ENCODE assay signal across 11 cellular contexts in genomic region chr11:63940786-63941185, GRCh38. TPM values are rescaled to one million over a fixed set of nuclear protein-coding genes. Genes with fewer than 3 reads are reported as not detected.
DNase-seq lines count a peak whose midpoint lies in the region; ATAC-seq, FAIRE-seq and TF ChIP-seq lines count a peak whose summit lies in the region.
"Had no signal": no experiment of that assay in that cellular context is flagged by ENCODE, and none has a peak within 500 bp of the region (broad histone marks: within the 10 kb centered on the region; RNA-seq: fewer than 3 reads in every experiment).

No MANE protein-coding gene starts in this region.

- CTCF ChIA-PET in K562 (lab: Yijun Ruan, JAX; ENCODE audit: low intra/inter-chr PET ratio): interaction anchor here (0.6 to 1.5 kb wide), 2 partner anchors 23 to 102 kb away, joined by 4 to 6 read pairs; partner anchors contain the start of gene MARK2

- peaks cover 67% of the 10 kb centered on the region for H3K79me2 ChIP-seq in K562 (ENCODE audit: control insufficient read depth, insufficient read depth, low read length)

- TSS peak; percentile 57 for BruUV-seq in K562 (replicated peaks; lab: Mats Ljungman, UMichigan)

- TF ChIP-seq EP300 in K562 (IDR thresholded peaks at IDR 0.05; ENCODE audit: low read length): no peak

- H3K27ac ChIP-seq in K562 (ENCODE audit: extremely low read depth, low read depth, low read length) (peak overlapping the region; percentile 31; the same call in 2 of the 3 replicates), psoas muscle (peak overlapping the region; percentile 82)
- H3K27ac ChIP-seq: foreskin keratinocyte had no signal

- H3K4me2 ChIP-seq in K562 (ENCODE audit: insufficient read depth, low read length): no peak overlapping the region

- no peak for ATAC-seq in activated T-cell treated with anti-CD3 and anti-CD28 coated beads, Interleukin-2, amount 50 U/mL, for 72 hours (replicated peaks in 1 of 2)
- no peak for ATAC-seq in K562
- ATAC-seq in psoas muscle: no peak
- no peak for ATAC-seq in GM18505 (IDR thresholded peaks at IDR 0.05; ENCODE audit: unreplicated experiment)
- ATAC-seq: foreskin keratinocyte had no signal

- H3K27me3 Mint-ChIP-seq in activated T-cell treated with anti-CD3 and anti-CD28 coated beads, Interleukin-2, amount 50 U/mL, for 72 hours (ENCODE audit: low read depth): no peaks in the 10 kb centered on the region

- intact Hi-C loops in K562 (cut with micrococcal nuclease): no loop called here
- intact Hi-C loops in psoas muscle (cut with DNase I): no loop called here

- no peaks in the 10 kb centered on the region for H3K9me3 Mint-ChIP-seq in activated T-cell treated with anti-CD3 and anti-CD28 coated beads, Interleukin-2, amount 50 U/mL, for 72 hours

- no peaks in the 10 kb centered on the region for H3K9me3 ChIP-seq in K562 (replicated peaks; ENCODE audit: control insufficient read depth, insufficient read depth, low read depth, low read length)
- H3K9me3 ChIP-seq in psoas muscle: no peaks in the 10 kb centered on the region

- H3K4me3 Mint-ChIP-seq in activated T-cell treated with anti-CD3 and anti-CD28 coated beads, Interleukin-2, amount 50 U/mL, for 72 hours: peak overlapping the region; percentile 94 to 98

- peak; percentile 81 for FAIRE-seq in K562 (lab: Jason Lieb, UNC)

- TF ChIP-seq POLR2A in K562 (conservative IDR thresholded peaks at IDR 0.05) (no peak), GM18505 (IDR thresholded peaks at IDR 0.05; ENCODE audit: borderline replicate concordance, extremely low read depth, insufficient read depth, insufficient read length) (no peak)

- no peaks in the 10 kb centered on the region for H3K36me3 Mint-ChIP-seq in activated T-cell treated with anti-CD3 and anti-CD28 coated beads, Interleukin-2, amount 50 U/mL, for 72 hours (ENCODE audit: insufficient read depth in 2 of 2)

- POLR2A ChIA-PET in K562 (lab: Yijun Ruan, JAX): no interaction called here

- peaks cover 13% of the 10 kb centered on the region; the same call in 1 of the 2 replicates for H4K20me1 ChIP-seq in K562 (replicated peaks; ENCODE audit: control insufficient read depth, insufficient read depth, low read length)

- in situ Hi-C loops in K562 (cut with MboI): loop anchor here (10.0 kb wide), 1 partner anchor 106 kb away; the partner anchor contains the start of gene MARK2

- H3K36me3 ChIP-seq in K562 (ENCODE audit: control insufficient read depth, insufficient read depth, low read length): peaks cover 42% of the 10 kb centered on the region
- H3K36me3 ChIP-seq in psoas muscle (ENCODE audit: insufficient read depth in 1 of 2, low read depth in 1 of 2): no peaks in the 10 kb centered on the region

- DNase-seq in activated T-cell treated with anti-CD3 and anti-CD28 coated beads, Interleukin-2, amount 50 U/mL, for 72 hours: no peak
- no peak for DNase-seq in activated T-cell treated with anti-CD3 and anti-CD28 coated beads, Interleukin-2, amount 50 U/mL, for 48 hours
- DNase-seq in NOMO-1 treated with dmso at 0.1 percent for 144 hours (lab: John Stamatoyannopoulos, UW; ENCODE audit: unreplicated experiment) (peak; percentile 72), K562 (ENCODE audit: extremely low read depth in 1 of 4, low spot score in 3 of 4) (no peak), psoas muscle (no peak), NCI-H1436 (lab: John Stamatoyannopoulos, UW) (no peak), NCI-H345 treated with DMSO at 0.1 percent for 48 hours (lab: John Stamatoyannopoulos, UW; ENCODE audit: unreplicated experiment) (no peak)
- DNase-seq: foreskin keratinocyte; mesendoderm; stimulated activated naive CD4-positive, alpha-beta T cell treated with Interleukin-2 at 50 U/mL for 16 hours had no signal

- H3K4me1 ChIP-seq in K562 (replicated peaks in 1 of 2; ENCODE audit: control insufficient read depth in 2 of 2, insufficient read depth in 2 of 2, low read length in 2 of 2) (peaks cover 54 to 59% of the 10 kb centered on the region in 2 experiments), psoas muscle (peaks cover 27% of the 10 kb centered on the region)

- no peak overlapping the region for H3K4me3 ChIP-seq in K562
- no peak overlapping the region for H3K4me3 ChIP-seq in psoas muscle

- 55% methylated on average over 6 of the region's 6 CpGs for WGBS in K562 (ENCODE audit: insufficient coverage, low coverage, missing lambda C conversion rate)
- WGBS in psoas muscle, 3 donors: 51 to 87% (median 68%) methylated on average over 6 of the region's 6 CpGs

- peak overlapping the region; percentile 15 for H3K27ac Mint-ChIP-seq in activated T-cell treated with anti-CD3 and anti-CD28 coated beads, Interleukin-2, amount 50 U/mL, for 72 hours

- TF ChIP-seq CTCF in K562 (IDR thresholded peaks at IDR 0.05 in 2 of 3, conservative IDR thresholded peaks at IDR 0.05 in 1 of 3; ENCODE audit: insufficient read depth in 2 of 3, low read depth in 1 of 3, low read length in 3 of 3) (no peak), psoas muscle (IDR thresholded peaks at IDR 0.05) (no peak)

- peaks cover 43% of the 10 kb centered on the region for H3K4me1 Mint-ChIP-seq in activated T-cell treated with anti-CD3 and anti-CD28 coated beads, Interleukin-2, amount 50 U/mL, for 72 hours (ENCODE audit: low read depth)

- H3K9me1 ChIP-seq in K562 (ENCODE audit: control insufficient read depth, insufficient read depth, low read length): peaks cover 4% of the 10 kb centered on the region

- H3K27me3 ChIP-seq in K562 (ENCODE audit: control insufficient read depth in 2 of 2, insufficient read depth in 2 of 2, low read length in 2 of 2): no peaks in the 10 kb centered on the region
- H3K27me3 ChIP-seq in psoas muscle (ENCODE audit: insufficient read depth in 3 of 3, low read length in 2 of 3): no peaks in the 10 kb centered on the region
- H3K27me3 ChIP-seq: foreskin keratinocyte had no signal

- no peak for TF ChIP-seq RAD21 in K562 (CRISPR knock-in tag; conservative IDR thresholded peaks at IDR 0.05 in 1 of 2, IDR thresholded peaks at IDR 0.05 in 1 of 2)

- peak overlapping the region; percentile 9 to 15; a peak in 1 of 4 replicates for H3K9ac ChIP-seq in K562 (ENCODE audit: insufficient read depth in 1 of 2, low read depth in 2 of 2, low read length in 2 of 2)

- no peak overlapping the region for H2AFZ ChIP-seq in K562 (ENCODE audit: low read depth, low read length)

RNA-seq across cellular contexts. Expression of gene NAA40, which starts 2.0 kb away (rescaled TPM):
- 10 to 100 TPM; 15.1 to 15.2 TPM for total RNA-seq in activated T-cell treated with anti-CD3 and anti-CD28 coated beads, Interleukin-2, amount 50 U/mL, for 72 hours
- total RNA-seq in K562 (2011; cell fraction: chromatin; rRNA removed; ENCODE audit: low replicate concordance): 108 and 212 TPM in 2 replicates
- total RNA-seq in K562 (2011; cell fraction: nucleolus; rRNA removed): 99.7 and 104 TPM in 2 replicates
- 94.1 and 96.0 TPM in 2 replicates for total RNA-seq in K562 (2011; cell fraction: nucleoplasm; rRNA removed)
- total RNA-seq in K562 (2014; rRNA removed) (14.7 and 20.1 TPM in 2 replicates), K562 (2014; rRNA removed; fragmentation: Illumina TruSeq; extraction: Trizol) (21.2 and 23.1 TPM in 2 replicates), K562 (2015; rRNA removed; fragmentation: Illumina TruSeq; extraction: Trizol) (26.6 and 27.4 TPM in 2 replicates), K562 (2021) (33.5 and 35.8 TPM in 2 replicates), psoas muscle (10 to 100 TPM in 1 of 4 donors, 1 to 10 TPM in 3; 5.4 to 13.7 (median 7.8) TPM)
- polyA plus RNA-seq in K562 (2011; rRNA removed) (23.1 and 26.0 TPM in 2 replicates), K562 (2014; fragmentation: Illumina TruSeq; extraction: Trizol) (38.7 and 39.0 TPM in 2 replicates), K562 (2014; fragmentation: Nextera tagmentation; extraction: Ambion mirVana) (10 to 100 TPM in 1 of 2 experiments, 1 to 10 TPM in 1; 6.2 to 11.0 TPM), K562 (2014; rRNA removed) (35.1 and 35.5 TPM in 2 replicates), psoas muscle (10 to 100 TPM in 1 of 3 donors, 1 to 10 TPM in 2; 4.6 to 10.5 (median 7.6) TPM)
- polyA plus RNA-seq in K562 (2011; cell fraction: cytosol; rRNA removed): 19.7 and 21.3 TPM in 2 replicates
- polyA plus RNA-seq in K562 (2011; cell fraction: nucleus; rRNA removed): 54.7 and 72.6 TPM in 2 replicates
- polyA plus RNA-seq in K562 (2012): 21.4 and 22.6 TPM in 2 replicates
- 15.7 and 16.2 TPM in 2 replicates for polyA minus RNA-seq in K562 (2011; rRNA and poly(A)+ RNA removed)
- polyA minus RNA-seq in K562 (2011; cell fraction: cytosol; rRNA and poly(A)+ RNA removed): 7.6 and 10.0 TPM in 2 replicates
- 16.0 and 23.3 TPM in 2 replicates for polyA minus RNA-seq in K562 (2011; cell fraction: nucleus; rRNA and poly(A)+ RNA removed)

RNA-seq across cellular contexts. Expression of gene RCOR2, which starts 23.8 kb away (rescaled TPM):
- under 1 TPM; 0.39 to 0.96 TPM for total RNA-seq in activated T-cell treated with anti-CD3 and anti-CD28 coated beads, Interleukin-2, amount 50 U/mL, for 72 hours
- total RNA-seq in K562 (2011; cell fraction: chromatin; rRNA removed; ENCODE audit: low replicate concordance): 3.6 and 8.3 TPM in 2 replicates
- total RNA-seq in K562 (2011; cell fraction: nucleolus; rRNA removed): 7.8 and 8.3 TPM in 2 replicates
- total RNA-seq in K562 (2011; cell fraction: nucleoplasm; rRNA removed): 2.8 and 3.3 TPM in 2 replicates
- total RNA-seq in K562 (2014; rRNA removed) (3.6 and 3.7 TPM in 2 replicates), K562 (2014; rRNA removed; fragmentation: Illumina TruSeq; extraction: Trizol) (0.83 and 1.4 TPM in 2 replicates), K562 (2015; rRNA removed; fragmentation: Illumina TruSeq; extraction: Trizol) (2.2 and 2.4 TPM in 2 replicates), K562 (2021) (5.3 and 6.5 TPM in 2 replicates), psoas muscle (1 to 10 TPM in 1 of 4 donors, under 1 TPM in 3; 0.25 to 2.1 (median 0.47) TPM)
- polyA plus RNA-seq in K562 (2011; rRNA removed) (2.0 and 4.0 TPM in 2 replicates), K562 (2014; fragmentation: Illumina TruSeq; extraction: Trizol) (2.6 and 3.4 TPM in 2 replicates), K562 (2014; fragmentation: Nextera tagmentation; extraction: Ambion mirVana) (under 1 TPM in 1 of 2 experiments, not detected in 1; 0.04 TPM), K562 (2014; rRNA removed) (2.8 and 4.2 TPM in 2 replicates), psoas muscle (under 1 TPM; 0.07 to 0.91 (median 0.77) TPM)
- polyA plus RNA-seq in K562 (2011; cell fraction: cytosol; rRNA removed): 1.9 and 2.8 TPM in 2 replicates
- polyA plus RNA-seq in K562 (2011; cell fraction: nucleus; rRNA removed): 8.3 and 8.7 TPM in 2 replicates
- polyA plus RNA-seq in K562 (2012): 2.8 and 3.3 TPM in 2 replicates
- polyA minus RNA-seq in K562 (2011; rRNA and poly(A)+ RNA removed): 1.6 and 2.9 TPM in 2 replicates
- polyA minus RNA-seq in K562 (2011; cell fraction: cytosol; rRNA and poly(A)+ RNA removed): 2.0 and 4.6 TPM in 2 replicates
- 1.9 and 2.6 TPM in 2 replicates for polyA minus RNA-seq in K562 (2011; cell fraction: nucleus; rRNA and poly(A)+ RNA removed)

RNA-seq across cellular contexts. Expression of gene COX8A, which starts 33.6 kb away (rescaled TPM):
- total RNA-seq in activated T-cell treated with anti-CD3 and anti-CD28 coated beads, Interleukin-2, amount 50 U/mL, for 72 hours: 100 to 1,000 TPM; 310 to 319 TPM
- 9.7 and 38.4 TPM in 2 replicates for total RNA-seq in K562 (2011; cell fraction: chromatin; rRNA removed; ENCODE audit: low replicate concordance)
- total RNA-seq in K562 (2011; cell fraction: nucleolus; rRNA removed): 114 and 127 TPM in 2 replicates
- 87.0 and 112 TPM in 2 replicates for total RNA-seq in K562 (2011; cell fraction: nucleoplasm; rRNA removed)
- 924 and 1,130 TPM in 2 replicates for total RNA-seq in K562 (2014; rRNA removed)
- 313 and 412 TPM in 2 replicates for total RNA-seq in K562 (2014; rRNA removed; fragmentation: Illumina TruSeq; extraction: Trizol)
- total RNA-seq in K562 (2015; rRNA removed; fragmentation: Illumina TruSeq; extraction: Trizol): 716 and 837 TPM in 2 replicates
- 746 and 750 TPM in 2 replicates for total RNA-seq in K562 (2021)
- 274 and 505 TPM in 2 replicates for polyA plus RNA-seq in K562 (2011; rRNA removed)
- polyA plus RNA-seq in K562 (2011; cell fraction: cytosol; rRNA removed): 1,269 and 2,786 TPM in 2 replicates
- 589 and 595 TPM in 2 replicates for polyA plus RNA-seq in K562 (2011; cell fraction: nucleus; rRNA removed)
- 943 and 1,390 TPM in 2 replicates for polyA plus RNA-seq in K562 (2012)
- 410 and 1,021 TPM in 2 replicates for polyA plus RNA-seq in K562 (2014; fragmentation: Illumina TruSeq; extraction: Trizol)
- polyA plus RNA-seq in K562 (2014; fragmentation: Nextera tagmentation; extraction: Ambion mirVana): 100 to 1,000 TPM; 425 to 526 TPM
- polyA plus RNA-seq in K562 (2014; rRNA removed): 1,206 and 1,380 TPM in 2 replicates
- 99.6 and 115 TPM in 2 replicates for polyA minus RNA-seq in K562 (2011; rRNA and poly(A)+ RNA removed)
- polyA minus RNA-seq in K562 (2011; cell fraction: cytosol; rRNA and poly(A)+ RNA removed): 329 and 553 TPM in 2 replicates
- 49.5 and 93.7 TPM in 2 replicates for polyA minus RNA-seq in K562 (2011; cell fraction: nucleus; rRNA and poly(A)+ RNA removed)
- 100 to 1,000 TPM; 547 to 830 (median 614) TPM for total RNA-seq in psoas muscle
- polyA plus RNA-seq in psoas muscle: 1,000 to 10,000 TPM; 1,239 to 1,847 (median 1,663) TPM

RNA-seq across cellular contexts. Expression of gene OTUB1, which starts 45.5 kb away (rescaled TPM):
- total RNA-seq in activated T-cell treated with anti-CD3 and anti-CD28 coated beads, Interleukin-2, amount 50 U/mL, for 72 hours: 10 to 100 TPM; 62.8 to 72.8 TPM
- total RNA-seq in K562 (2011; cell fraction: chromatin; rRNA removed; ENCODE audit: low replicate concordance): 66.0 and 203 TPM in 2 replicates
- 146 and 161 TPM in 2 replicates for total RNA-seq in K562 (2011; cell fraction: nucleolus; rRNA removed)
- total RNA-seq in K562 (2011; cell fraction: nucleoplasm; rRNA removed): 81.9 and 97.9 TPM in 2 replicates
- total RNA-seq in K562 (2014; rRNA removed) (63.7 and 73.3 TPM in 2 replicates), K562 (2014; rRNA removed; fragmentation: Illumina TruSeq; extraction: Trizol) (24.4 and 29.5 TPM in 2 replicates), K562 (2015; rRNA removed; fragmentation: Illumina TruSeq; extraction: Trizol) (37.6 and 39.9 TPM in 2 replicates), K562 (2021) (66.5 and 71.0 TPM in 2 replicates), psoas muscle (10 to 100 TPM; 39.4 to 47.8 (median 40.8) TPM)
- polyA plus RNA-seq in K562 (2011; rRNA removed) (66.1 and 90.0 TPM in 2 replicates), K562 (2014; fragmentation: Illumina TruSeq; extraction: Trizol) (58.4 and 76.3 TPM in 2 replicates), K562 (2014; fragmentation: Nextera tagmentation; extraction: Ambion mirVana) (100 to 1,000 TPM; 109 to 134 TPM), K562 (2014; rRNA removed) (95.3 and 104 TPM in 2 replicates), psoas muscle (10 to 100 TPM; 49.1 to 75.4 (median 72.7) TPM)
- polyA plus RNA-seq in K562 (2011; cell fraction: cytosol; rRNA removed): 102 and 160 TPM in 2 replicates
- polyA plus RNA-seq in K562 (2011; cell fraction: nucleus; rRNA removed): 237 and 319 TPM in 2 replicates
- polyA plus RNA-seq in K562 (2012): 89.4 and 91.7 TPM in 2 replicates
- 27.2 and 36.0 TPM in 2 replicates for polyA minus RNA-seq in K562 (2011; rRNA and poly(A)+ RNA removed)
- 36.5 and 47.6 TPM in 2 replicates for polyA minus RNA-seq in K562 (2011; cell fraction: cytosol; rRNA and poly(A)+ RNA removed)
- polyA minus RNA-seq in K562 (2011; cell fraction: nucleus; rRNA and poly(A)+ RNA removed): 30.8 and 38.3 TPM in 2 replicates
